Comparison of ENCODE assay signal across 9 cellular contexts in the genomic region with DNA sequence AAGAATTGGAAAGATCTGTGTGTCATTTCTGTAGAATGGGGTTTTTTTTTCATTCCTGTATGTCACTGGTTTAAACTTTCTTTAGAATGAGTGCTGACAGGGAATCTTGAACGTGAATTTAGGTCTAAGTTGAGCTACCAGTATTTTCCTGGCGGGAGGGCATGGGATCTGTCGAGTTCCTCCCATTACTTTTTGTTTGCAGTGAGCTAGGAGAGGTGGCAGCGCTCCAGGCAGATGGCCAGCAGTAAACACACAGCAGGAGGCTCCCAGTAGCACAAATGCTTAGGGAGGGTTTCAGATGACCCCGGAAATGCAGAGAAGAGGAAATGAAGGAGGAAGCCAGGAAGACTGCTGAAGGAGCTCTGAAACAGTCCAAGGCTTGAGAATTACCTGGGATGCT.
DNase-seq lines count a peak whose midpoint lies in the region; ATAC-seq, FAIRE-seq and TF ChIP-seq lines count a peak whose summit lies in the region.
"Had no signal": no experiment of that assay in that cellular context is flagged by ENCODE, and none has a peak within 500 bp of the region (broad histone marks: within the 10 kb centered on the region; RNA-seq: fewer than 3 reads in every experiment).

No MANE protein-coding gene starts in this region.

- peaks cover 55% of the 10 kb centered on the region for H3K36me3 Mint-ChIP-seq in activated CD8-positive, alpha-beta memory T cell treated with anti-CD3 and anti-CD28 coated beads, Interleukin-2, amount 10 ng/mL, durations not matched to agents 7 days and 5 days

- CTCF ChIA-PET in A549 (lab: Yijun Ruan, JAX), result no interaction called here
- CTCF ChIA-PET in activated CD8-positive, alpha-beta memory T cell treated with anti-CD3 and anti-CD28 coated beads, Interleukin-2, amount 10 ng/mL, durations not matched to agents 7 days and 5 days (lab: Charles Lee), result no interaction called here

- H3K4me1 ChIP-seq in A549 (peaks cover 18% of the 10 kb centered on the region), left ventricle myocardium inferior (peaks cover 48% of the 10 kb centered on the region)

- POLR2A ChIA-PET in A549 (lab: Yijun Ruan, JAX), result no interaction called here

- no peak for TF ChIP-seq RAD21 in A549 (conservative IDR thresholded peaks at IDR 0.05 in 1 of 2, IDR thresholded peaks at IDR 0.05 in 1 of 2)

- ATAC-seq in A549 (peak; percentile 47 to 97; a peak in 4 of 6 replicates), HG03159 (IDR thresholded peaks at IDR 0.05; ENCODE audit: unreplicated experiment) (no peak), HG02623 (IDR thresholded peaks at IDR 0.05; ENCODE audit: unreplicated experiment) (no peak)
- ATAC-seq in activated CD8-positive, alpha-beta memory T cell treated with anti-CD3 and anti-CD28 coated beads, Interleukin-2, amount 10 ng/mL, durations not matched to agents 7 days and 5 days, result no peak

- peaks cover 24% of the 10 kb centered on the region for H3K4me1 Mint-ChIP-seq in activated CD8-positive, alpha-beta memory T cell treated with anti-CD3 and anti-CD28 coated beads, Interleukin-2, amount 10 ng/mL, durations not matched to agents 7 days and 5 days

- H3K27me3 ChIP-seq in left ventricle myocardium inferior (ENCODE audit: low read depth), result no peaks in the 10 kb centered on the region

- H3K27ac Mint-ChIP-seq in activated CD8-positive, alpha-beta memory T cell treated with anti-CD3 and anti-CD28 coated beads, Interleukin-2, amount 10 ng/mL, durations not matched to agents 7 days and 5 days, result no peak overlapping the region
- H3K27ac Mint-ChIP-seq: activated naive CD4-positive, alpha-beta T cell treated with anti-CD3 and anti-CD28 coated beads for 36 hours had no signal

- H3K27me3 Mint-ChIP-seq in activated CD8-positive, alpha-beta memory T cell treated with anti-CD3 and anti-CD28 coated beads, Interleukin-2, amount 10 ng/mL, durations not matched to agents 7 days and 5 days, result no peaks in the 10 kb centered on the region

- H3K9me3 Mint-ChIP-seq in activated CD8-positive, alpha-beta memory T cell treated with anti-CD3 and anti-CD28 coated beads, Interleukin-2, amount 10 ng/mL, durations not matched to agents 7 days and 5 days (ENCODE audit: low read depth), result no peaks in the 10 kb centered on the region
- H3K9me3 Mint-ChIP-seq: activated naive CD4-positive, alpha-beta T cell treated with anti-CD3 and anti-CD28 coated beads for 36 hours had no signal

- H3K27ac ChIP-seq in A549 (peak overlapping the region; percentile 58 to 84), left ventricle myocardium inferior (replicated peaks) (peak overlapping the region; percentile 56)

- 8% methylated on average over 5 of the region's 5 CpGs for WGBS in A549 (ENCODE audit: missing lambda C conversion rate)

- TF ChIP-seq POLR2A in A549 (IDR thresholded peaks at IDR 0.05; ENCODE audit: low read length), result no peak

- no peak overlapping the region for H3K4me3 Mint-ChIP-seq in activated CD8-positive, alpha-beta memory T cell treated with anti-CD3 and anti-CD28 coated beads, Interleukin-2, amount 10 ng/mL, durations not matched to agents 7 days and 5 days
- H3K4me3 Mint-ChIP-seq: activated naive CD4-positive, alpha-beta T cell treated with anti-CD3 and anti-CD28 coated beads for 36 hours had no signal

- H3K4me3 ChIP-seq in A549, result no peak overlapping the region
- no peak overlapping the region for H3K4me3 ChIP-seq in left ventricle myocardium inferior

- peaks cover 22% of the 10 kb centered on the region for H3K36me3 ChIP-seq in left ventricle myocardium inferior

- DNase-seq in A549 (ENCODE audit: low read depth in 1 of 2, low spot score in 1 of 2), result peak; percentile 25 to 76
- peak; percentile 6 for DNase-seq in LHCN-M2 (ENCODE audit: low read depth)
- peak; percentile 65 to 82 for DNase-seq in SHP77 (lab: John Stamatoyannopoulos, UW)
- peak; percentile 56 for DNase-seq in left ventricle myocardium inferior
- no peak for DNase-seq in D341Med (ENCODE audit: low spot score)
- no peak for DNase-seq in activated CD8-positive, alpha-beta memory T cell treated with anti-CD3 and anti-CD28 coated beads, Interleukin-2, amount 10 ng/mL, durations not matched to agents 7 days and 5 days
- DNase-seq: activated naive CD4-positive, alpha-beta T cell treated with anti-CD3 and anti-CD28 coated beads for 36 hours had no signal

- TF ChIP-seq CTCF in A549 (IDR thresholded peaks at IDR 0.05) (no peak), left ventricle myocardium inferior (IDR thresholded peaks at IDR 0.05; ENCODE audit: borderline replicate concordance) (no peak)

- intact Hi-C loops in left ventricle myocardium inferior (cut with micrococcal nuclease), result no loop called here

- no peak for FAIRE-seq in A549 (lab: Jason Lieb, UNC)

- no peaks in the 10 kb centered on the region for H3K9me3 ChIP-seq in A549
- H3K9me3 ChIP-seq in left ventricle myocardium inferior (replicated peaks), result no peaks in the 10 kb centered on the region

- H3K4me2 ChIP-seq in A549, result peak overlapping the region; percentile 58

- TF ChIP-seq EP300 in A549 (IDR thresholded peaks at IDR 0.05), result no peak

TF ChIP-seq in A549, 52 proteins besides CTCF, POLR2A, EP300 and RAD21:
- no peak for TF ChIP-seq KDM1A (IDR thresholded peaks at IDR 0.05; ENCODE audit: low read depth)
- peak; percentile 27; the same call in 1 of the 2 replicates for TF ChIP-seq MAX (IDR thresholded peaks at IDR 0.05)

Comparison
In these comparisons a context has a peak if more than half of its experiments do, and no peak if none do; other contexts are left out.
1. ATAC-seq: peak in A549 (2 of 2); none in HG03159 (single experiment), activated CD8-positive, alpha-beta memory T cell treated with anti-CD3 and anti-CD28 coated beads, Interleukin-2, amount 10 ng/mL, durations not matched to agents 7 days and 5 days (single experiment) and HG02623 (single experiment).
2. DNase-seq: peak in A549 (2 of 2), LHCN-M2 (single experiment), SHP77 (2 of 2) and left ventricle myocardium inferior (single experiment); none in D341Med (single experiment) and activated CD8-positive, alpha-beta memory T cell treated with anti-CD3 and anti-CD28 coated beads, Interleukin-2, amount 10 ng/mL, durations not matched to agents 7 days and 5 days (single experiment).